In genomic region chr10:78261291-78261690, GRCh38 we compare ENCODE assay signal across 21 cellular contexts.
"Had no signal": no experiment of that assay in that cellular context is flagged by ENCODE, and none has a peak within 500 bp of the region (broad histone marks: within the 10 kb centered on the region; RNA-seq: fewer than 3 reads in every experiment).

No MANE protein-coding gene starts in this region.

- DNase-seq: activated CD4-positive, CD25-positive, alpha-beta regulatory T cell; activated CD8-positive, alpha-beta memory T cell treated with anti-CD3 and anti-CD28 coated beads, Interleukin-2, amount 10 ng/mL, durations not matched to agents 7 days and 5 days; activated CD8-positive, alpha-beta T cell treated with anti-CD3 and anti-CD28 coated beads, Interleukin-2, amount 10 ng/mL, durations not matched to agents 7 days and 5 days; activated naive CD8-positive, alpha-beta T cell treated with anti-CD3 and anti-CD28 coated beads, Interleukin-2, amount 50 U/mL, for 24 hours; activated T-cell treated with anti-CD3 and anti-CD28 coated beads, Interleukin-2, amount 50 U/mL, for 48 hours; amygdala; endodermal cell; foreskin keratinocyte; left lung; lower lobe of right lung; mesendoderm; mucosa of descending colon; posterior cingulate gyrus; right lobe of liver; stimulated activated CD4-positive, alpha-beta T cell treated with anti-CD3 and anti-CD28 coated beads, Interleukin-4, amount 100 ng/mL, for 24 hours; stimulated activated naive CD8-positive, alpha-beta T cell treated with anti-CD3 and anti-CD28 coated beads, Interleukin-15, amount 100 ng/mL, for 72 hours; T-cell; tibial artery had no signal

- H3K36me3 ChIP-seq: left lung, lower lobe of right lung, right lobe of liver, tibial artery had no signal

- H3K9me3 ChIP-seq: left lung, lower lobe of right lung, mucosa of descending colon, right lobe of liver, tibial artery had no signal

- H3K4me3 ChIP-seq: left lung, lower lobe of right lung, mucosa of descending colon, right lobe of liver, tibial artery had no signal

- H3K4me1 ChIP-seq: right lobe of liver had no signal

- H3K27me3 ChIP-seq: left lung, right lobe of liver, tibial artery had no signal

- ATAC-seq: activated CD8-positive, alpha-beta memory T cell treated with anti-CD3 and anti-CD28 coated beads, Interleukin-2, amount 10 ng/mL, durations not matched to agents 7 days and 5 days; activated CD8-positive, alpha-beta T cell treated with anti-CD3 and anti-CD28 coated beads, Interleukin-2, amount 10 ng/mL, durations not matched to agents 7 days and 5 days; esophagus mucosa; foreskin keratinocyte; left lung; lower lobe of right lung; mucosa of descending colon; natural killer cell treated with Interleukin-12 subunit alpha and Interleukin-12 subunit beta and Interleukin-15 and Interleukin-18, amount 100 ng/mL, for 72 hours; right lobe of liver; stimulated activated memory B cell treated with anti-CD40 and anti-IgM and Interleukin-4, amounts not matched to agents 10 μg/mL and 1 μg/mL and 100 μg/mL, for 72 hours; stimulated activated naive CD8-positive, alpha-beta T cell treated with anti-CD3 and anti-CD28 coated beads, Interleukin-15, amount 100 ng/mL, for 72 hours; T-cell had no signal

- H3K27ac ChIP-seq: foreskin keratinocyte, left lung, lower lobe of right lung, right lobe of liver, tibial artery had no signal
